ENCODE assay signal across 22 cellular contexts in genomic region chr3:60065227-60065868, GRCh38.
DNase-seq lines count a peak whose midpoint lies in the region; ATAC-seq, FAIRE-seq and TF ChIP-seq lines count a peak whose summit lies in the region.
"Had no signal": no experiment of that assay in that cellular context is flagged by ENCODE, and none has a peak within 500 bp of the region (broad histone marks: within the 10 kb centered on the region; RNA-seq: fewer than 3 reads in every experiment).

No MANE protein-coding gene starts in this region.

- no CpG with 5 or more reads among the region's 2 CpGs for WGBS in trophoblast cell (ENCODE audit: extremely low coverage, insufficient coverage, insufficient read length)

- no peak overlapping the region for H3K14ac ChIP-seq in trophoblast cell (ENCODE audit: low read length)

- peaks cover 3% of the 10 kb centered on the region for H3K79me1 ChIP-seq in trophoblast cell (ENCODE audit: low read length)

- POLR2A ChIA-PET in PC-9 (lab: Charles Lee; ENCODE audit: unreplicated experiment), result no interaction called here

- H3K27me3 ChIP-seq in PC-9 (ENCODE audit: insufficient read depth, low read depth) (no peaks in the 10 kb centered on the region), astrocyte (ENCODE audit: insufficient read depth, low read length) (no peaks in the 10 kb centered on the region), trophoblast cell (ENCODE audit: insufficient read depth, low read length) (no peaks in the 10 kb centered on the region)
- H3K27me3 ChIP-seq: heart left ventricle, left lung, transverse colon had no signal

- H2BK5ac ChIP-seq in trophoblast cell (ENCODE audit: low read depth, low read length, poor library complexity), result no peak overlapping the region

- FAIRE-seq in astrocyte (lab: Jason Lieb, UNC), result no peak
- FAIRE-seq: colon, GM12891 had no signal

- H3K4me2 ChIP-seq in PC-9 (peak overlapping the region; percentile 19; the same call in 1 of the 2 replicates), astrocyte (ENCODE audit: low read length) (peak overlapping the region; percentile 19), trophoblast cell (ENCODE audit: low read length) (no peak overlapping the region)

- no peak overlapping the region for H2BK120ac ChIP-seq in trophoblast cell (ENCODE audit: insufficient read depth, low read length, poor library complexity)

- no peaks in the 10 kb centered on the region for H3K27me3 Mint-ChIP-seq in activated naive CD4-positive, alpha-beta T cell treated with anti-CD3 and anti-CD28 coated beads, Interleukin-2, amount 10 ng/mL, durations not matched to agents 7 days and 5 days
- no peaks in the 10 kb centered on the region for H3K27me3 Mint-ChIP-seq in astrocyte (ENCODE audit: low read depth, unreplicated experiment)

- H3K79me2 ChIP-seq in PC-9 (ENCODE audit: low read depth) (no peaks in the 10 kb centered on the region), astrocyte (ENCODE audit: insufficient read depth, low read length) (no peaks in the 10 kb centered on the region), trophoblast cell (ENCODE audit: control insufficient read depth, insufficient read depth, low read length, poor library complexity) (no peaks in the 10 kb centered on the region)

- no peaks in the 10 kb centered on the region for H3K9me3 ChIP-seq in PC-9 (ENCODE audit: insufficient read depth, low read depth)
- no peaks in the 10 kb centered on the region for H3K9me3 ChIP-seq in astrocyte (ENCODE audit: insufficient read depth, low read depth, low read length)
- H3K9me3 ChIP-seq in trophoblast cell (ENCODE audit: insufficient read depth, low read depth, low read length), result no peaks in the 10 kb centered on the region
- H3K9me3 ChIP-seq: heart left ventricle, left lung, transverse colon had no signal

- H3K4me1 ChIP-seq in PC-9 (replicated peaks; ENCODE audit: insufficient read depth), result no peaks in the 10 kb centered on the region
- H3K4me1 ChIP-seq in astrocyte (ENCODE audit: insufficient read depth, low read length), result peaks cover 14% of the 10 kb centered on the region
- peaks cover 2 to 6% of the 10 kb centered on the region in 2 experiments for H3K4me1 ChIP-seq in trophoblast cell (ENCODE audit: control insufficient read depth in 1 of 2, insufficient read depth in 2 of 2, low read length in 2 of 2)
- H3K4me1 ChIP-seq: heart left ventricle, left lung, transverse colon had no signal

- H3K4me1 Mint-ChIP-seq in activated naive CD4-positive, alpha-beta T cell treated with anti-CD3 and anti-CD28 coated beads, Interleukin-2, amount 10 ng/mL, durations not matched to agents 7 days and 5 days, result peaks cover 83% of the 10 kb centered on the region
- peaks cover 18% of the 10 kb centered on the region for H3K4me1 Mint-ChIP-seq in astrocyte (ENCODE audit: low read depth, unreplicated experiment)
- H3K4me1 Mint-ChIP-seq: IgD-negative memory B cell had no signal

- no peak overlapping the region for H3K27ac ChIP-seq in PC-9
- no peak overlapping the region for H3K27ac ChIP-seq in astrocyte (ENCODE audit: low read depth, low read length)
- no peak overlapping the region for H3K27ac ChIP-seq in trophoblast cell (ENCODE audit: low read depth, low read length)
- H3K27ac ChIP-seq: heart left ventricle, left lung, transverse colon had no signal

- peak overlapping the region; percentile 90 for H3K27ac Mint-ChIP-seq in activated naive CD4-positive, alpha-beta T cell treated with anti-CD3 and anti-CD28 coated beads, Interleukin-2, amount 10 ng/mL, durations not matched to agents 7 days and 5 days
- peak overlapping the region; percentile 73 for H3K27ac Mint-ChIP-seq in astrocyte (ENCODE audit: unreplicated experiment)
- H3K27ac Mint-ChIP-seq: IgD-negative memory B cell had no signal

- no peaks in the 10 kb centered on the region for H3F3A ChIP-seq in PC-9 (ENCODE audit: insufficient read depth, low read depth)

- BruUV-seq in PC-9 (replicated peaks; lab: Mats Ljungman, UMichigan), result no TSS peak

- H3K9me2 ChIP-seq in PC-9 (ENCODE audit: insufficient read depth), result no peaks in the 10 kb centered on the region

- no peaks in the 10 kb centered on the region for H3K36me3 ChIP-seq in PC-9 (ENCODE audit: low read depth)
- H3K36me3 ChIP-seq in astrocyte (ENCODE audit: insufficient read depth, low read length), result no peaks in the 10 kb centered on the region
- H3K36me3 ChIP-seq in trophoblast cell (ENCODE audit: control insufficient read depth in 1 of 2, insufficient read depth in 2 of 2, low read length in 2 of 2), result no peaks in the 10 kb centered on the region
- H3K36me3 ChIP-seq: heart left ventricle, left lung, transverse colon had no signal

- no peak for ATAC-seq in GM21723 (IDR thresholded peaks at IDR 0.05; ENCODE audit: unreplicated experiment)
- ATAC-seq: heart left ventricle had no signal

- peak overlapping the region; percentile 43 for H2BK12ac ChIP-seq in trophoblast cell (ENCODE audit: low read length)

- no peak for DNase-seq in activated naive CD4-positive, alpha-beta T cell treated with anti-CD3 and anti-CD28 coated beads, Interleukin-2, amount 10 ng/mL, durations not matched to agents 7 days and 5 days
- DNase-seq in activated naive CD4-positive, alpha-beta T cell (lab: John Stamatoyannopoulos, UW), result no peak
- DNase-seq in PC-9, result no peak
- no peak for DNase-seq in astrocyte (ENCODE audit: low read depth)
- no peak for DNase-seq in trophoblast cell
- no peak for DNase-seq in germinal center (ENCODE audit: low spot score)
- DNase-seq in T-helper 9 cell, result no peak
- DNase-seq: activated gamma-delta T cell; heart left ventricle; left lung; MM.1S; NCI-H1436; NCI-H2171; NCI-H526; Right ventricle myocardium superior; stimulated activated naive CD4-positive, alpha-beta T cell treated with Interleukin-2 at 50 U/mL for 16 hours; transverse colon had no signal

- H3K9me3 Mint-ChIP-seq in activated naive CD4-positive, alpha-beta T cell treated with anti-CD3 and anti-CD28 coated beads, Interleukin-2, amount 10 ng/mL, durations not matched to agents 7 days and 5 days, result no peaks in the 10 kb centered on the region
- no peaks in the 10 kb centered on the region for H3K9me3 Mint-ChIP-seq in astrocyte (ENCODE audit: unreplicated experiment)
- H3K9me3 Mint-ChIP-seq: IgD-negative memory B cell had no signal

- intact Hi-C loops in PC-9 (cut with micrococcal nuclease; ENCODE audit: unreplicated experiment), result no loop called here

- H3K4me3 Mint-ChIP-seq in activated naive CD4-positive, alpha-beta T cell treated with anti-CD3 and anti-CD28 coated beads, Interleukin-2, amount 10 ng/mL, durations not matched to agents 7 days and 5 days, result peak overlapping the region; percentile 47
- no peak overlapping the region for H3K4me3 Mint-ChIP-seq in astrocyte (ENCODE audit: unreplicated experiment)
- H3K4me3 Mint-ChIP-seq: IgD-negative memory B cell had no signal

- no peak overlapping the region for H4K91ac ChIP-seq in trophoblast cell (ENCODE audit: low read depth, low read length)

- CTCF ChIA-PET in activated naive CD4-positive, alpha-beta T cell treated with anti-CD3 and anti-CD28 coated beads, Interleukin-2, amount 10 ng/mL, durations not matched to agents 7 days and 5 days (lab: Charles Lee), result interaction anchor here (0.7 to 1.2 kb wide), 3 partner anchors 10 to 752 kb away, joined by 3 read pairs; no protein-coding TSS in a partner anchor
- CTCF ChIA-PET in PC-9 (lab: Charles Lee), result no interaction called here

- no peak overlapping the region for H3K23ac ChIP-seq in trophoblast cell (ENCODE audit: low read length)

- H4K20me1 ChIP-seq in PC-9 (ENCODE audit: insufficient read depth) (no peaks in the 10 kb centered on the region), astrocyte (ENCODE audit: insufficient read depth, low read length) (no peaks in the 10 kb centered on the region)

- TF ChIP-seq CTCF in PC-9 (conservative IDR thresholded peaks at IDR 0.05), result no peak
- no peak for TF ChIP-seq CTCF in astrocyte (IDR thresholded peaks at IDR 0.05; ENCODE audit: insufficient read depth, low read depth, low read length)

- no peak overlapping the region for H4K8ac ChIP-seq in trophoblast cell (ENCODE audit: low read depth, low read length)

- no peak overlapping the region for H2AK5ac ChIP-seq in trophoblast cell (ENCODE audit: low read length)

- H3K9ac ChIP-seq in astrocyte (ENCODE audit: low read length), result no peak overlapping the region
- no peak overlapping the region for H3K9ac ChIP-seq in trophoblast cell (ENCODE audit: low read length)

- no peak overlapping the region for H3K18ac ChIP-seq in trophoblast cell (ENCODE audit: low read length)

- H3K4me3 ChIP-seq in PC-9 (no peak overlapping the region), astrocyte (ENCODE audit: insufficient read depth, low read depth, low read length) (no peak overlapping the region), trophoblast cell (ENCODE audit: low read depth, low read length) (no peak overlapping the region)
- H3K4me3 ChIP-seq: heart left ventricle, left lung, skin epidermis, transverse colon had no signal

- peaks cover 74% of the 10 kb centered on the region for H3K36me3 Mint-ChIP-seq in activated naive CD4-positive, alpha-beta T cell treated with anti-CD3 and anti-CD28 coated beads, Interleukin-2, amount 10 ng/mL, durations not matched to agents 7 days and 5 days
- H3K36me3 Mint-ChIP-seq in astrocyte (ENCODE audit: low read depth, unreplicated experiment), result no peaks in the 10 kb centered on the region
- H3K36me3 Mint-ChIP-seq: IgD-negative memory B cell had no signal

- no peak overlapping the region for H2AFZ ChIP-seq in PC-9
- H2AFZ ChIP-seq in astrocyte (ENCODE audit: low read depth, low read length), result no peak overlapping the region
- no peak overlapping the region for H2AFZ ChIP-seq in trophoblast cell (ENCODE audit: insufficient read depth, low read length, poor library complexity)

- H3K4ac ChIP-seq in trophoblast cell (ENCODE audit: low read depth, low read length), result no peak overlapping the region

- no peak overlapping the region for H4K12ac ChIP-seq in trophoblast cell (ENCODE audit: low read depth, low read length)
